14 cellular contexts compared by ENCODE assay signal in the genomic region with DNA sequence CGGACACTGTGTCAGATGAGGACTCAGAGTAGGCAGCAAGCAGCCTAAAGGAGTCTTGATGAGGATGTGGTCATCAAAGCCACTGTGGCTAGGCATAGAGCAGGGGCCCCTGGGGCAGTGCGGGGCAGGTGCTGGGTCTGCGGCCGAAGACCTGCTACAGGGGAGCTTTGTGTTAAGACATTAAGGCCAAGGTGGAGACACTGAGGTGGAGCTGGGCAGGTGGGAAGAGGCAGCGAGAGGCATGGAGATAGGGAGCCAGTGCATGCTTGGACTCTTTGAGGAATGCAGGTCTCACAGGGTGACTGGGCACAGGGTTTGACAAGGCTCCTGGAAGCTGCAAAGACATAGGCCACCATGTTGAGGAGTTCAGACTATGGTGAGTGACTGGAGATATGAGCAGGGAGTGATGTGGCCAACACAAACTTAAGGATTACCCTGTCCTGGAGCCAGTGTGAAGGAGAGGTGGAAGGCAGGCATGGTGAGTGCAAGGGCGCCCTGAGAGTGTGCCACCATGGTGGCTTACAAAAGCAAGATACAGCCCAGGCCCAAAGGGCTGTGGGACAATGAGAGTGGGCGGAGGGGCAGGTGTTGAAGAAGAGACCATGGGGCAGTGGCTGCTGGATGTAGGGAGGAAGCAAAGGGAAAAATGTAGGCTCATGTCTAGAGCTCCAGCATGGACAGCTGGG.
"Had no signal": no experiment of that assay in that cellular context is flagged by ENCODE, and none has a peak within 500 bp of the region (broad histone marks: within the 10 kb centered on the region; RNA-seq: fewer than 3 reads in every experiment).

No MANE protein-coding gene starts in this region.

- ATAC-seq: stimulated activated memory B cell treated with anti-CD40 and anti-IgM and Interleukin-4, amounts not matched to agents 10 μg/mL and 1 μg/mL and 100 μg/mL, for 72 hours had no signal

- H3K27me3 ChIP-seq: brain microvascular endothelial cell, tibial nerve, uterus had no signal

- H3K36me3 ChIP-seq: brain microvascular endothelial cell, tibial nerve, uterus had no signal

- H3K9me3 ChIP-seq: tibial nerve, uterus had no signal

- H3K27ac Mint-ChIP-seq: nephron; progenitor cell of endocrine pancreas; stimulated activated memory B cell treated with anti-CD40 and anti-IgM and Interleukin-4, amounts not matched to agents 10 μg/mL and 1 μg/mL and 100 μg/mL, for 72 hours; T-helper 2 cell treated with Interferon-gamma antibody and Interleukin-4, amounts not matched to agents 5 μg/mL and 100 μg/mL, for 36 hours had no signal

- H3K4me3 Mint-ChIP-seq: nephron; stimulated activated memory B cell treated with anti-CD40 and anti-IgM and Interleukin-4, amounts not matched to agents 10 μg/mL and 1 μg/mL and 100 μg/mL, for 72 hours; T-helper 2 cell treated with Interferon-gamma antibody and Interleukin-4, amounts not matched to agents 5 μg/mL and 100 μg/mL, for 36 hours had no signal

- H3K9me3 Mint-ChIP-seq: stimulated activated memory B cell treated with anti-CD40 and anti-IgM and Interleukin-4, amounts not matched to agents 10 μg/mL and 1 μg/mL and 100 μg/mL, for 72 hours; T-helper 2 cell treated with Interferon-gamma antibody and Interleukin-4, amounts not matched to agents 5 μg/mL and 100 μg/mL, for 36 hours had no signal

- H3K4me3 ChIP-seq: SK-N-MC, tibial nerve, uterus had no signal

- H3K4me1 ChIP-seq: tibial nerve, uterus had no signal

- H3K4me1 Mint-ChIP-seq: stimulated activated memory B cell treated with anti-CD40 and anti-IgM and Interleukin-4, amounts not matched to agents 10 μg/mL and 1 μg/mL and 100 μg/mL, for 72 hours had no signal

- DNase-seq: activated CD4-positive, alpha-beta T cell treated with anti-CD3 and anti-CD28 coated beads, Interleukin-2, amount 50 U/mL, for 4 hours; activated naive CD4-positive, alpha-beta T cell treated with Interleukin-2 at 50 U/mL for 16 hours; anterior cingulate cortex; brain microvascular endothelial cell; effector CD8-positive, alpha-beta T cell; small intestine; stimulated activated CD4-positive, alpha-beta T cell treated with anti-CD3 and anti-CD28 coated beads, Interleukin-4, amount 100 ng/mL, for 24 hours; uterus had no signal

- H3K27ac ChIP-seq: brain microvascular endothelial cell, SK-N-MC, tibial nerve, uterus had no signal
